8 cellular contexts compared by ENCODE assay signal in genomic region chr9:135087489-135087791, GRCh38. TPM values are rescaled to one million over a fixed set of nuclear protein-coding genes. Genes with fewer than 3 reads are reported as not detected.
DNase-seq lines count a peak whose midpoint lies in the region; ATAC-seq, FAIRE-seq and TF ChIP-seq lines count a peak whose summit lies in the region.

Gene OLFM1, plus strand, starts transcription at chr9:135087668. Its CDS starts 322 bp downstream, at chr9:135087990.

- H3K4me3 ChIP-seq in kidney (ENCODE audit: low read length in 2 of 2) (peak within 1 kb of the TSS in 1 of 2 donors; percentile 31), Karpas-422 (ENCODE audit: low read length) (no peak within 1 kb of the TSS)

- H4K20me1 ChIP-seq in Karpas-422 (ENCODE audit: insufficient read depth, low read depth, low read length), result no peaks in the 10 kb centered on the region

- intact Hi-C loops in kidney (cut with DNase I), result loop anchor here (5.0 kb wide), 1 partner anchor 260 kb away; no protein-coding TSS in a partner anchor

- peaks cover 3% of the 10 kb centered on the region for H3K4me1 Mint-ChIP-seq in activated CD8-positive, alpha-beta memory T cell treated with anti-CD3 and anti-CD28 coated beads, Interleukin-2, amount 10 ng/mL, durations not matched to agents 7 days and 5 days

- H3K4me3 Mint-ChIP-seq in activated CD8-positive, alpha-beta memory T cell treated with anti-CD3 and anti-CD28 coated beads, Interleukin-2, amount 10 ng/mL, durations not matched to agents 7 days and 5 days, result no peak within 1 kb of the TSS

- ATAC-seq in activated CD8-positive, alpha-beta memory T cell treated with anti-CD3 and anti-CD28 coated beads, Interleukin-2, amount 10 ng/mL, durations not matched to agents 7 days and 5 days, result no peak
- ATAC-seq in GM18505 (IDR thresholded peaks at IDR 0.05; ENCODE audit: unreplicated experiment), result no peak

- no peak within 1 kb of the TSS for H3K27ac Mint-ChIP-seq in activated CD8-positive, alpha-beta memory T cell treated with anti-CD3 and anti-CD28 coated beads, Interleukin-2, amount 10 ng/mL, durations not matched to agents 7 days and 5 days

- peaks cover 30% of the 10 kb centered on the region for H3K27me3 Mint-ChIP-seq in activated CD8-positive, alpha-beta memory T cell treated with anti-CD3 and anti-CD28 coated beads, Interleukin-2, amount 10 ng/mL, durations not matched to agents 7 days and 5 days

- no peak within 1 kb of the TSS for H3K4me2 ChIP-seq in Karpas-422 (ENCODE audit: low read depth, low read length, poor library complexity, severe bottlenecking)

- CTCF ChIA-PET in activated CD8-positive, alpha-beta memory T cell treated with anti-CD3 and anti-CD28 coated beads, Interleukin-2, amount 10 ng/mL, durations not matched to agents 7 days and 5 days (lab: Charles Lee), result no interaction called here

- no peaks in the 10 kb centered on the region for H3K9me3 ChIP-seq in kidney (ENCODE audit: control insufficient read depth in 1 of 2, low read length in 2 of 2)
- no peaks in the 10 kb centered on the region for H3K9me3 ChIP-seq in Karpas-422 (ENCODE audit: low read length)

- peak; percentile 49 for DNase-seq in activated CD8-positive, alpha-beta memory T cell treated with anti-CD3 and anti-CD28 coated beads, Interleukin-2, amount 10 ng/mL, durations not matched to agents 7 days and 5 days
- no peak for DNase-seq in activated CD8-positive, alpha-beta memory T cell treated with anti-CD3 and anti-CD28 coated beads for 24 hours
- DNase-seq in NCI-H446 treated with DMSO at 0.1 percent for 48 hours (lab: John Stamatoyannopoulos, UW), result peak; percentile 44
- DNase-seq in caudate nucleus (lab: John Stamatoyannopoulos, UW), result peak in 50 of 61 donors; percentile 11 to 87 (median 55)
- peak; percentile 93 for DNase-seq in kidney
- peak; percentile 13 to 26 for DNase-seq in stimulated activated CD8-positive, alpha-beta memory T cell treated with anti-CD3 and anti-CD28 coated beads, Interleukin-15, amount 100 ng/mL, for 48 hours (ENCODE audit: low read depth in 2 of 2)
- no peak for DNase-seq in Karpas-422

- H3K27me3 ChIP-seq in Karpas-422 (ENCODE audit: low read length), result no peaks in the 10 kb centered on the region

- H3K4me1 ChIP-seq in kidney (ENCODE audit: control insufficient read depth in 1 of 2, insufficient read depth in 1 of 2, low read depth in 1 of 2, low read length in 2 of 2), result peaks cover 0 to 4% of the 10 kb centered on the region in 2 donors
- H3K4me1 ChIP-seq in Karpas-422 (ENCODE audit: low read length), result peaks cover 5% of the 10 kb centered on the region

- peak; percentile 61 for TF ChIP-seq CTCF in kidney (IDR thresholded peaks at IDR 0.05; ENCODE audit: borderline replicate concordance, extremely low read depth, insufficient read depth)

- H3K36me3 ChIP-seq in kidney (ENCODE audit: control insufficient read depth in 1 of 2, insufficient read depth in 2 of 2, low read length in 2 of 2) (no peaks in the 10 kb centered on the region), Karpas-422 (ENCODE audit: insufficient read depth, low read length) (no peaks in the 10 kb centered on the region)

- no peaks in the 10 kb centered on the region for H3K36me3 Mint-ChIP-seq in activated CD8-positive, alpha-beta memory T cell treated with anti-CD3 and anti-CD28 coated beads, Interleukin-2, amount 10 ng/mL, durations not matched to agents 7 days and 5 days

- no peaks in the 10 kb centered on the region for H3K9me2 ChIP-seq in Karpas-422 (replicated peaks; ENCODE audit: insufficient read depth, low read length)

- H2AFZ ChIP-seq in Karpas-422 (ENCODE audit: low read length), result no peak within 1 kb of the TSS

- H3K79me2 ChIP-seq in Karpas-422 (ENCODE audit: low read length), result no peaks in the 10 kb centered on the region

- peaks cover 6% of the 10 kb centered on the region for H3K9me3 Mint-ChIP-seq in activated CD8-positive, alpha-beta memory T cell treated with anti-CD3 and anti-CD28 coated beads, Interleukin-2, amount 10 ng/mL, durations not matched to agents 7 days and 5 days (ENCODE audit: low read depth)

- H3K27ac ChIP-seq in caudate nucleus (ENCODE audit: low read depth, low read length) (no peak within 1 kb of the TSS), kidney (ENCODE audit: low read depth in 2 of 2, low read length in 2 of 2) (no peak within 1 kb of the TSS), Karpas-422 (ENCODE audit: low read length) (no peak within 1 kb of the TSS)

- FAIRE-seq in kidney (lab: Jason Lieb, UNC), result no peak

- no peak within 1 kb of the TSS for H3K9ac ChIP-seq in kidney (ENCODE audit: low read length in 2 of 2)
- H3K9ac ChIP-seq in Karpas-422 (ENCODE audit: low read length), result no peak within 1 kb of the TSS

- TF ChIP-seq POLR2A in GM18505 (IDR thresholded peaks at IDR 0.05; ENCODE audit: borderline replicate concordance, extremely low read depth, insufficient read depth, insufficient read length), result no peak

RNA-seq across cellular contexts. Expression of gene OLFM1, which starts in this region (rescaled TPM):
- under 1 TPM in 1 of 2 experiments, not detected in 1; 0.30 TPM for total RNA-seq in activated CD8-positive, alpha-beta memory T cell treated with anti-CD3 and anti-CD28 coated beads, Interleukin-2, amount 10 ng/mL, durations not matched to agents 7 days and 5 days
- 33.7 TPM for total RNA-seq in kidney
- polyA plus RNA-seq in kidney (ENCODE audit: insufficient read depth, low read depth, low replicate concordance), result 2.9 TPM
- not detected in 2 replicates for total RNA-seq in Karpas-422 (2014; rRNA removed; shearing (Covaris generic); ENCODE audit: low replicate concordance)

Comparison
In these comparisons a context has a peak if more than half of its experiments do, and no peak if none do; other contexts are left out.
1. RNA of gene OLFM1 (total RNA-seq): 33.7 TPM in kidney (single experiment); 0.30 TPM in activated CD8-positive, alpha-beta memory T cell treated with anti-CD3 and anti-CD28 coated beads, Interleukin-2, amount 10 ng/mL, durations not matched to agents 7 days and 5 days and not detected in Karpas-422; every median in the first group is over 10 times any median in the second.
2. Peak in DNase-seq in activated CD8-positive, alpha-beta memory T cell treated with anti-CD3 and anti-CD28 coated beads, Interleukin-2, amount 10 ng/mL, durations not matched to agents 7 days and 5 days; RNA of the gene not detected or under 1 TPM.
3. DNase-seq: peak in NCI-H446 treated with DMSO at 0.1 percent for 48 hours (single experiment), caudate nucleus (50 of 61), kidney (single experiment) and stimulated activated CD8-positive, alpha-beta memory T cell treated with anti-CD3 and anti-CD28 coated beads, Interleukin-15, amount 100 ng/mL, for 48 hours (2 of 2); none in activated CD8-positive, alpha-beta memory T cell treated with anti-CD3 and anti-CD28 coated beads for 24 hours (single experiment) and Karpas-422 (single experiment).